Comparison of ENCODE assay signal across 21 cellular contexts in the genomic region with DNA sequence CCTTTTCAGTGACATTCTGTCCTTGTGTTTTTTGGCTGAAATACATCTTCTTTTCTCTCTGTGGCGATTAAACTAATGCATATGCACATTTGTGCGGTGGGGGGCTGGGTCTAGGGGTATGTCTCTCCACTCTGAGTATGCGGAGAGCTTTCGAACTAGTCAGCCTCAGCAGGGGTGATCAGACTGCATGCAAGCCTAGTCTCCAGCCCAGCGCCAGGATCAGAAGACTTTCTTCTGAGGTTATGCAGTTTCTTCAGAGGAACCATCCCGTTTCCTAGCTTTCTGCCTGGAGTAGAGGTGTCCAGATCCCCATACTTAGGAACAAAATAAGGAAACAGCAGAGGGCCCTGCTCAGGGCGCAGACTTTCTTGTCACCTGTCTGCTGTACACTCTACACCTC.
A peak's percentile ranks its signal among the peaks of the same experiment; 100 is the strongest.
DNase-seq lines count a peak whose midpoint lies in the region; ATAC-seq and TF ChIP-seq lines count a peak whose summit lies in the region.
"Had no signal": no experiment of that assay in that cellular context is flagged by ENCODE, and none has a peak within 500 bp of the region (broad histone marks: within the 10 kb centered on the region; RNA-seq: fewer than 3 reads in every experiment).

No MANE protein-coding gene starts in this region.

- POLR2A ChIA-PET in T-cell (lab: Charles Lee) = no interaction called here

- H3K27me3 Mint-ChIP-seq in T-cell = peaks cover 36 to 51% of the 10 kb centered on the region in 2 donors
- peaks cover 37 to 44% of the 10 kb centered on the region in 2 donors for H3K27me3 Mint-ChIP-seq in stimulated activated naive B cell treated with anti-CD40 and anti-IgM and Interleukin-4, amounts not matched to agents 10 μg/mL and 1 μg/mL and 100 μg/mL, for 72 hours

- H3K27me3 ChIP-seq in HUES6 (ENCODE audit: control insufficient read depth, insufficient read depth, low read length) (peaks cover 5% of the 10 kb centered on the region; the same call in 1 of the 2 replicates), iPS-20b (ENCODE audit: insufficient read depth, low read length) (no peaks in the 10 kb centered on the region)

- in situ Hi-C loops in astrocyte of the spinal cord (cut with HindIII; ENCODE audit: low sequenced_read_pairs) = no loop called here

- H3K36me3 Mint-ChIP-seq in T-cell = no peaks in the 10 kb centered on the region
- H3K36me3 Mint-ChIP-seq in stimulated activated naive B cell treated with anti-CD40 and anti-IgM and Interleukin-4, amounts not matched to agents 10 μg/mL and 1 μg/mL and 100 μg/mL, for 72 hours = no peaks in the 10 kb centered on the region

- H3K9ac ChIP-seq in HUES6 (ENCODE audit: low read length) (no peak overlapping the region), iPS-20b (ENCODE audit: low read depth, low read length) (peak overlapping the region; percentile 33; the same call in 1 of the 2 replicates)

- H3K4me1 ChIP-seq in HUES6 (ENCODE audit: control insufficient read depth, insufficient read depth, low read length) (peaks cover 33% of the 10 kb centered on the region), iPS-20b (ENCODE audit: insufficient read depth, low read length) (peaks cover 18% of the 10 kb centered on the region)

- CTCF ChIA-PET in T-cell (lab: Charles Lee) = no interaction called here

- H3K27ac ChIP-seq in HUES6 (ENCODE audit: low read depth, low read length) (no peak overlapping the region), iPS-20b (ENCODE audit: low read length) (no peak overlapping the region)
- H3K27ac ChIP-seq: C4-2B, PC-9, RWPE1 had no signal

- no peaks in the 10 kb centered on the region for H3K36me3 ChIP-seq in HUES6 (ENCODE audit: control insufficient read depth, insufficient read depth, low read length)
- H3K36me3 ChIP-seq in iPS-20b (ENCODE audit: insufficient read depth, low read depth, low read length) = no peaks in the 10 kb centered on the region

- H3K4me1 Mint-ChIP-seq in T-cell = peaks cover 0 to 9% (median 0%) of the 10 kb centered on the region in 3 donors
- H3K4me1 Mint-ChIP-seq in stimulated activated naive B cell treated with anti-CD40 and anti-IgM and Interleukin-4, amounts not matched to agents 10 μg/mL and 1 μg/mL and 100 μg/mL, for 72 hours = peaks cover 0 to 15% of the 10 kb centered on the region in 2 donors

- peaks cover 0 to 4% (median 0%) of the 10 kb centered on the region in 3 donors for H3K9me3 Mint-ChIP-seq in T-cell
- H3K9me3 Mint-ChIP-seq in stimulated activated naive B cell treated with anti-CD40 and anti-IgM and Interleukin-4, amounts not matched to agents 10 μg/mL and 1 μg/mL and 100 μg/mL, for 72 hours = no peaks in the 10 kb centered on the region

- peak overlapping the region; percentile 4; the same call in 1 of the 2 replicates for H3K4me3 ChIP-seq in HUES6 (ENCODE audit: low read depth, low read length)
- no peak overlapping the region for H3K4me3 ChIP-seq in astrocyte of the spinal cord (ENCODE audit: low read depth, low read length)
- 0 out of 2 replicates have a peak overlapping the region, but pooled peaks have one; percentile 6 for H3K4me3 ChIP-seq in iPS-20b (ENCODE audit: low read length)
- H3K4me3 ChIP-seq: K562, PC-9 had no signal

- H3K4me3 Mint-ChIP-seq in T-cell = no peak overlapping the region
- no peak overlapping the region for H3K4me3 Mint-ChIP-seq in stimulated activated naive B cell treated with anti-CD40 and anti-IgM and Interleukin-4, amounts not matched to agents 10 μg/mL and 1 μg/mL and 100 μg/mL, for 72 hours

- no peak for TF ChIP-seq CTCF in astrocyte of the spinal cord (IDR thresholded peaks at IDR 0.05; ENCODE audit: low read depth, low read length)

- ATAC-seq in T-cell (replicated peaks in 1 of 4) (no peak), GM18498 (IDR thresholded peaks at IDR 0.05; ENCODE audit: unreplicated experiment) (no peak)
- no peak for ATAC-seq in stimulated activated naive B cell treated with anti-CD40 and anti-IgM and Interleukin-4, amounts not matched to agents 10 μg/mL and 1 μg/mL and 100 μg/mL, for 72 hours (replicated peaks)
- ATAC-seq: HCT116, K562 had no signal

- no peak overlapping the region for H3K27ac Mint-ChIP-seq in T-cell
- no peak overlapping the region for H3K27ac Mint-ChIP-seq in stimulated activated naive B cell treated with anti-CD40 and anti-IgM and Interleukin-4, amounts not matched to agents 10 μg/mL and 1 μg/mL and 100 μg/mL, for 72 hours

- H3K9me3 ChIP-seq in HUES6 (ENCODE audit: control insufficient read depth, insufficient read depth, low read depth, low read length) (no peaks in the 10 kb centered on the region; the same call in 1 of the 2 replicates), iPS-20b (ENCODE audit: insufficient read depth, low read depth, low read length) (no peaks in the 10 kb centered on the region)

- DNase-seq in astrocyte of the spinal cord (ENCODE audit: low read depth, low spot score) = peak; percentile 30
- no peak for DNase-seq in NCI-H1092 (lab: John Stamatoyannopoulos, UW)
- DNase-seq in T-cell = no peak
- DNase-seq in stimulated activated naive B cell treated with anti-CD40 and anti-IgM and Interleukin-4, amounts not matched to agents 10 μg/mL and 1 μg/mL and 100 μg/mL, for 72 hours = no peak
- DNase-seq: AML-193, DMS79 treated with DMSO at 0.1 percent for 48 hours, MV-4-11, NCI-H1417, NCI-H187, NCI-H226, NCI-H524, NCI-H82, PC-9, SIG-M5 had no signal
